In genomic region chr18:74459877-74460276, GRCh38 we compare ENCODE assay signal across 1 cellular context.
TF ChIP-seq lines count a peak whose summit lies in the region.

No MANE protein-coding gene starts in this region.

TF ChIP-seq in H1, 55 proteins besides CTCF, POLR2A, EP300 and RAD21:
- TF ChIP-seq TBP (IDR thresholded peaks at IDR 0.05; ENCODE audit: low read depth, low read length) (peak; percentile 53; the same call in 1 of the 2 replicates), HDAC6 (IDR thresholded peaks at IDR 0.05; ENCODE audit: low read depth, low read length) (no peak)
